ENCODE assay signal across 25 cellular contexts in the genomic region with DNA sequence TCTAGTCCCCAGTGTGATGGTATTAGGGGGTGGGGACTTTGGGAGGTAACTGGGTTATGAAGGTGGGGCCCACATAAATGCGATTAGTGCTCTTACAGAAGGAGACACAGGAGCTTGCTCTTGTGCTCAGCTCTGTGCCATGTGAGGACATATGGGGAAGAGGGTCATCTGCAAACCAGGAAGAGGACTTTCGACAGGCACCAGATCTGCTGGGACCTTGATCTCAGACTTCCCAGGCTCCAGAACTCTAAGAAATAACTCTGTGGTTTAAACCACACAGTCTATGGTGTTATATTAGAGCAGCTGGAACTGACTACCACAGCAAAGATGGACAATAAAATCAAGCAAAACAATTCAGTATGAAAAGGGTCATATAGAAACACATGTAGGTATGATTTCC. TPM values are rescaled to one million over a fixed set of nuclear protein-coding genes. Genes with fewer than 3 reads are reported as not detected.
DNase-seq lines count a peak whose midpoint lies in the region; ATAC-seq, FAIRE-seq and TF ChIP-seq lines count a peak whose summit lies in the region.
"Had no signal": no experiment of that assay in that cellular context is flagged by ENCODE, and none has a peak within 500 bp of the region (broad histone marks: within the 10 kb centered on the region; RNA-seq: fewer than 3 reads in every experiment).

No MANE protein-coding gene starts in this region.

- POLR2A ChIA-PET in A549 (lab: Yijun Ruan, JAX), result no interaction called here

- peaks cover 3% of the 10 kb centered on the region for H3K36me3 Mint-ChIP-seq in activated T-cell treated with anti-CD3 and anti-CD28 coated beads, Interleukin-2, amount 50 U/mL, for 4 hours (ENCODE audit: insufficient read depth)

- peaks cover 11% of the 10 kb centered on the region for H3F3A ChIP-seq in smooth muscle cell (ENCODE audit: low read depth)

- H3K9me3 Mint-ChIP-seq in activated T-cell treated with anti-CD3 and anti-CD28 coated beads, Interleukin-2, amount 50 U/mL, for 4 hours, result no peaks in the 10 kb centered on the region

- TF ChIP-seq POLR2A in A549 (IDR thresholded peaks at IDR 0.05; ENCODE audit: low read length) (no peak), esophagus muscularis mucosa (IDR thresholded peaks at IDR 0.05; ENCODE audit: low read depth) (no peak)

- H3K4me2 ChIP-seq in A549 (no peak overlapping the region; the same call in 2 of the 3 replicates), smooth muscle cell (no peak overlapping the region)
- H3K4me2 ChIP-seq: BLaER1 had no signal

- H2AFZ ChIP-seq in smooth muscle cell (ENCODE audit: low read depth), result no peak overlapping the region

- H3K36me3 ChIP-seq in esophagus muscularis mucosa, result no peaks in the 10 kb centered on the region
- H3K36me3 ChIP-seq in smooth muscle cell (ENCODE audit: low read depth), result no peaks in the 10 kb centered on the region
- H3K36me3 ChIP-seq in HAP-1 (replicated peaks), result no peaks in the 10 kb centered on the region
- H3K36me3 ChIP-seq: BLaER1 had no signal

- CTCF ChIA-PET in A549 (lab: Yijun Ruan, JAX), result interaction anchor here (1.2 to 1.5 kb wide), 3 partner anchors 9 to 42 kb away, joined by 3 to 6 read pairs (median 3); no protein-coding TSS in a partner anchor

- no peaks in the 10 kb centered on the region for H3K79me2 ChIP-seq in smooth muscle cell (ENCODE audit: low read depth)

- H3K27ac ChIP-seq in A549, result peak overlapping the region; percentile 87 to 92
- no peak overlapping the region for H3K27ac ChIP-seq in esophagus muscularis mucosa (replicated peaks in 1 of 4)
- H3K27ac ChIP-seq in smooth muscle cell (ENCODE audit: low read depth), result peak overlapping the region; percentile 65
- H3K27ac ChIP-seq: BLaER1 had no signal

- TF ChIP-seq EP300 in A549 (IDR thresholded peaks at IDR 0.05) (no peak), esophagus muscularis mucosa (IDR thresholded peaks at IDR 0.05) (no peak)

- DNase-seq in A549 (ENCODE audit: low read depth in 1 of 2, low spot score in 1 of 2) (no peak), NCI-H69 (lab: John Stamatoyannopoulos, UW) (peak; percentile 45), esophagus muscularis mucosa (ENCODE audit: extremely low spot score) (peak; percentile 72), smooth muscle cell (lab: John Stamatoyannopoulos, UW; ENCODE audit: unreplicated experiment) (no peak), head of caudate nucleus (no peak), HAP-1 (ENCODE audit: low spot score in 2 of 2) (no peak)
- DNase-seq in activated T-cell treated with anti-CD3 and anti-CD28 coated beads, Interleukin-2, amount 50 U/mL, for 4 hours, result no peak
- DNase-seq: 8988T; CD4-positive, CD25-positive, alpha-beta regulatory T cell; DMS153; Karpas-422; NCI-H1105 treated with DMSO at 0.1 percent for 48 hours; NCI-H1930; NCI-H2107; NCI-H524; NCI-H774; SHP77 treated with DMSO at 0.1 percent for 48 hours had no signal

- H3K4me1 ChIP-seq in A549, result peaks cover 52% of the 10 kb centered on the region
- peaks cover 0 to 10% (median under 1%) of the 10 kb centered on the region in 4 donors for H3K4me1 ChIP-seq in esophagus muscularis mucosa
- peaks cover 12% of the 10 kb centered on the region for H3K4me1 ChIP-seq in smooth muscle cell (ENCODE audit: low read depth)
- no peaks in the 10 kb centered on the region for H3K4me1 ChIP-seq in HAP-1

- H4K20me1 ChIP-seq in smooth muscle cell (ENCODE audit: low read depth), result no peaks in the 10 kb centered on the region
- H4K20me1 ChIP-seq: BLaER1 had no signal

- WGBS in A549 (ENCODE audit: missing lambda C conversion rate), result 94% methylated on average over 2 of the region's 2 CpGs
- WGBS in esophagus muscularis mucosa, result 85% methylated on average over 2 of the region's 2 CpGs
- WGBS in smooth muscle cell (ENCODE audit: low lambda C conversion rate), result 68% methylated on average over 2 of the region's 2 CpGs

- H3K4me3 Mint-ChIP-seq in activated T-cell treated with anti-CD3 and anti-CD28 coated beads, Interleukin-2, amount 50 U/mL, for 4 hours, result no peak overlapping the region
- H3K4me3 Mint-ChIP-seq: CD4-positive, CD25-positive, alpha-beta regulatory T cell had no signal

- no peak for TF ChIP-seq RAD21 in A549 (conservative IDR thresholded peaks at IDR 0.05 in 1 of 2, IDR thresholded peaks at IDR 0.05 in 1 of 2)

- peaks cover 8% of the 10 kb centered on the region for H3K27me3 Mint-ChIP-seq in activated T-cell treated with anti-CD3 and anti-CD28 coated beads, Interleukin-2, amount 50 U/mL, for 4 hours (ENCODE audit: low read depth)

- TF ChIP-seq CTCF in A549 (IDR thresholded peaks at IDR 0.05) (no peak), esophagus muscularis mucosa (IDR thresholded peaks at IDR 0.05) (no peak), smooth muscle cell (IDR thresholded peaks at IDR 0.05; ENCODE audit: borderline replicate concordance, insufficient read depth, poor library complexity, severe bottlenecking) (no peak)

- ATAC-seq in A549 (no peak), HG03108 (IDR thresholded peaks at IDR 0.05; ENCODE audit: unreplicated experiment) (no peak)
- no peak for ATAC-seq in activated T-cell treated with anti-CD3 and anti-CD28 coated beads, Interleukin-2, amount 50 U/mL, for 4 hours
- ATAC-seq: HCT116, Panc1 had no signal

- in situ Hi-C loops in HAP-1 (cut with MboI; ENCODE audit: low sequenced_read_pairs), result no loop called here

- no peak for FAIRE-seq in A549 (lab: Jason Lieb, UNC)
- FAIRE-seq: GM18507, H1 had no signal

- H3K27me3 ChIP-seq in esophagus muscularis mucosa (peaks cover 0 to 11% (median 0%) of the 10 kb centered on the region in 4 donors), smooth muscle cell (ENCODE audit: low read depth) (no peaks in the 10 kb centered on the region), HAP-1 (ENCODE audit: low read depth) (peaks cover 2% of the 10 kb centered on the region; the same call in 1 of the 2 replicates)
- H3K27me3 ChIP-seq: BLaER1 had no signal

- intact Hi-C loops in esophagus muscularis mucosa (cut with DNase I), result no loop called here
- intact Hi-C loops in head of caudate nucleus (cut with DNase I), result no loop called here

- no peak overlapping the region for H3K9ac ChIP-seq in smooth muscle cell (ENCODE audit: low read depth)
- H3K9ac ChIP-seq: BLaER1 had no signal

- no peaks in the 10 kb centered on the region for H3K9me3 ChIP-seq in A549
- no peaks in the 10 kb centered on the region for H3K9me3 ChIP-seq in esophagus muscularis mucosa
- H3K9me3 ChIP-seq in smooth muscle cell (replicated peaks; ENCODE audit: low read depth), result no peaks in the 10 kb centered on the region
- H3K9me3 ChIP-seq in HAP-1, result no peaks in the 10 kb centered on the region
- H3K9me3 ChIP-seq: BLaER1 had no signal

- no peak overlapping the region for H3K4me3 ChIP-seq in A549
- H3K4me3 ChIP-seq in esophagus muscularis mucosa, result no peak overlapping the region
- H3K4me3 ChIP-seq in smooth muscle cell, result no peak overlapping the region
- H3K4me3 ChIP-seq in HAP-1, result no peak overlapping the region
- H3K4me3 ChIP-seq: BLaER1 had no signal

- peaks cover 26% of the 10 kb centered on the region for H3K4me1 Mint-ChIP-seq in activated T-cell treated with anti-CD3 and anti-CD28 coated beads, Interleukin-2, amount 50 U/mL, for 4 hours (ENCODE audit: low read depth)

TF ChIP-seq in A549, 52 proteins besides CTCF, POLR2A, EP300 and RAD21:
- TF ChIP-seq HEYL (CRISPR knock-in tag; IDR thresholded peaks at IDR 0.05) (no peak), RCOR1 (IDR thresholded peaks at IDR 0.05; ENCODE audit: low read depth, low read length) (no peak)

RNA-seq across cellular contexts. Expression of gene NNMT, which starts 26.7 kb away (rescaled TPM):
- polyA plus RNA-seq in A549 (2011; rRNA removed), result 285 and 296 TPM in 2 replicates
- 196 and 199 TPM in 2 replicates for polyA plus RNA-seq in A549 (2012; cell fraction: cytosol; rRNA removed)
- 179 and 198 TPM in 2 replicates for polyA plus RNA-seq in A549 (2012; cell fraction: nucleus; rRNA removed)
- polyA plus RNA-seq in A549 (2017; fragmentation: RNase III; extraction: RNeasy Plus Mini Kit Qiagen cat#74134 plus additional on column Dnase treatment), result 295 to 421 TPM (median 390 TPM) in 3 replicates
- polyA minus RNA-seq in A549 (2011; rRNA and poly(A)+ RNA removed), result 123 and 152 TPM in 2 replicates
- total RNA-seq in esophagus muscularis mucosa, result 100 to 1,000 TPM in 3 of 4 donors, 10 to 100 TPM in 1; 88.9 to 599 (median 293) TPM
- 397 and 495 TPM in 2 replicates for total RNA-seq in smooth muscle cell
- polyA plus RNA-seq in smooth muscle cell, result 588 and 814 TPM in 2 replicates
- under 1 TPM in 2 of 3 donors, not detected in 1; 0.23 to 0.61 TPM for total RNA-seq in activated T-cell treated with anti-CD3 and anti-CD28 coated beads, Interleukin-2, amount 50 U/mL, for 4 hours
- total RNA-seq: CD4-positive, CD25-positive, alpha-beta regulatory T cell; G401; H1; OCI-LY7 had no signal
- polyA plus RNA-seq: CD4-positive, CD25-positive, alpha-beta regulatory T cell; H1 had no signal

Comparison
In these comparisons a context has a peak if more than half of its experiments do, and no peak if none do; other contexts are left out.
1. DNase-seq: peak in NCI-H69 (single experiment) and esophagus muscularis mucosa (single experiment); none in A549 (0 of 2), smooth muscle cell (single experiment), activated T-cell treated with anti-CD3 and anti-CD28 coated beads, Interleukin-2, amount 50 U/mL, for 4 hours (single experiment), head of caudate nucleus (0 of 42) and HAP-1 (0 of 2).
2. H3K27ac ChIP-seq: peak in A549 (2 of 2) and smooth muscle cell (single experiment); none in esophagus muscularis mucosa (0 of 4).
3. RNA of gene NNMT, which starts 26.7 kb away (total RNA-seq): 397 to 495 TPM in smooth muscle cell and 88.9 to 599 TPM in esophagus muscularis mucosa; 0.23 to 0.61 TPM in activated T-cell treated with anti-CD3 and anti-CD28 coated beads, Interleukin-2, amount 50 U/mL, for 4 hours; every median in the first group is over 10 times any median in the second.